ENCODE assay signal across 2 cellular contexts in genomic region chr3:63980830-63981498, GRCh38.
TF ChIP-seq lines count a peak whose summit lies in the region.

No MANE protein-coding gene starts in this region.

TF ChIP-seq in liver, 16 proteins besides CTCF, POLR2A, EP300 and RAD21 (continued from another document):
- TF ChIP-seq, protein P1, sequence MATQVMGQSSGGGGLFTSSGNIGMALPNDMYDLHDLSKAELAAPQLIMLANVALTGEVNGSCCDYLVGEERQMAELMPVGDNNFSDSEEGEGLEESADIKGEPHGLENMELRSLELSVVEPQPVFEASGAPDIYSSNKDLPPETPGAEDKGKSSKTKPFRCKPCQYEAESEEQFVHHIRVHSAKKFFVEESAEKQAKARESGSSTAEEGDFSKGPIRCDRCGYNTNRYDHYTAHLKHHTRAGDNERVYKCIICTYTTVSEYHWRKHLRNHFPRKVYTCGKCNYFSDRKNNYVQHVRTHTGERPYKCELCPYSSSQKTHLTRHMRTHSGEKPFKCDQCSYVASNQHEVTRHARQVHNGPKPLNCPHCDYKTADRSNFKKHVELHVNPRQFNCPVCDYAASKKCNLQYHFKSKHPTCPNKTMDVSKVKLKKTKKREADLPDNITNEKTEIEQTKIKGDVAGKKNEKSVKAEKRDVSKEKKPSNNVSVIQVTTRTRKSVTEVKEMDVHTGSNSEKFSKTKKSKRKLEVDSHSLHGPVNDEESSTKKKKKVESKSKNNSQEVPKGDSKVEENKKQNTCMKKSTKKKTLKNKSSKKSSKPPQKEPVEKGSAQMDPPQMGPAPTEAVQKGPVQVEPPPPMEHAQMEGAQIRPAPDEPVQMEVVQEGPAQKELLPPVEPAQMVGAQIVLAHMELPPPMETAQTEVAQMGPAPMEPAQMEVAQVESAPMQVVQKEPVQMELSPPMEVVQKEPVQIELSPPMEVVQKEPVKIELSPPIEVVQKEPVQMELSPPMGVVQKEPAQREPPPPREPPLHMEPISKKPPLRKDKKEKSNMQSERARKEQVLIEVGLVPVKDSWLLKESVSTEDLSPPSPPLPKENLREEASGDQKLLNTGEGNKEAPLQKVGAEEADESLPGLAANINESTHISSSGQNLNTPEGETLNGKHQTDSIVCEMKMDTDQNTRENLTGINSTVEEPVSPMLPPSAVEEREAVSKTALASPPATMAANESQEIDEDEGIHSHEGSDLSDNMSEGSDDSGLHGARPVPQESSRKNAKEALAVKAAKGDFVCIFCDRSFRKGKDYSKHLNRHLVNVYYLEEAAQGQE (IDR thresholded peaks at IDR 0.05), result no peak
- TF ChIP-seq RXRA (IDR thresholded peaks at IDR 0.05), result peak in 1 of 2 donors; percentile 40
- TF ChIP-seq ZBTB33 (IDR thresholded peaks at IDR 0.05), result no peak
- TF ChIP-seq GABPA (IDR thresholded peaks at IDR 0.05 in 1 of 2, conservative IDR thresholded peaks at IDR 0.05 in 1 of 2), result no peak

TF ChIP-seq in HepG2, 621 proteins besides CTCF, POLR2A, EP300 and RAD21:
- TF ChIP-seq, protein P2, sequence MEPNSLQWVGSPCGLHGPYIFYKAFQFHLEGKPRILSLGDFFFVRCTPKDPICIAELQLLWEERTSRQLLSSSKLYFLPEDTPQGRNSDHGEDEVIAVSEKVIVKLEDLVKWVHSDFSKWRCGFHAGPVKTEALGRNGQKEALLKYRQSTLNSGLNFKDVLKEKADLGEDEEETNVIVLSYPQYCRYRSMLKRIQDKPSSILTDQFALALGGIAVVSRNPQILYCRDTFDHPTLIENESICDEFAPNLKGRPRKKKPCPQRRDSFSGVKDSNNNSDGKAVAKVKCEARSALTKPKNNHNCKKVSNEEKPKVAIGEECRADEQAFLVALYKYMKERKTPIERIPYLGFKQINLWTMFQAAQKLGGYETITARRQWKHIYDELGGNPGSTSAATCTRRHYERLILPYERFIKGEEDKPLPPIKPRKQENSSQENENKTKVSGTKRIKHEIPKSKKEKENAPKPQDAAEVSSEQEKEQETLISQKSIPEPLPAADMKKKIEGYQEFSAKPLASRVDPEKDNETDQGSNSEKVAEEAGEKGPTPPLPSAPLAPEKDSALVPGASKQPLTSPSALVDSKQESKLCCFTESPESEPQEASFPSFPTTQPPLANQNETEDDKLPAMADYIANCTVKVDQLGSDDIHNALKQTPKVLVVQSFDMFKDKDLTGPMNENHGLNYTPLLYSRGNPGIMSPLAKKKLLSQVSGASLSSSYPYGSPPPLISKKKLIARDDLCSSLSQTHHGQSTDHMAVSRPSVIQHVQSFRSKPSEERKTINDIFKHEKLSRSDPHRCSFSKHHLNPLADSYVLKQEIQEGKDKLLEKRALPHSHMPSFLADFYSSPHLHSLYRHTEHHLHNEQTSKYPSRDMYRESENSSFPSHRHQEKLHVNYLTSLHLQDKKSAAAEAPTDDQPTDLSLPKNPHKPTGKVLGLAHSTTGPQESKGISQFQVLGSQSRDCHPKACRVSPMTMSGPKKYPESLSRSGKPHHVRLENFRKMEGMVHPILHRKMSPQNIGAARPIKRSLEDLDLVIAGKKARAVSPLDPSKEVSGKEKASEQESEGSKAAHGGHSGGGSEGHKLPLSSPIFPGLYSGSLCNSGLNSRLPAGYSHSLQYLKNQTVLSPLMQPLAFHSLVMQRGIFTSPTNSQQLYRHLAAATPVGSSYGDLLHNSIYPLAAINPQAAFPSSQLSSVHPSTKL (CRISPR knock-in tag; IDR thresholded peaks at IDR 0.05), result no peak
- TF ChIP-seq PBX3 (CRISPR knock-in tag; IDR thresholded peaks at IDR 0.05; ENCODE audit: borderline replicate concordance), result no peak
- no peak for TF ChIP-seq RXRA (CRISPR knock-in tag; IDR thresholded peaks at IDR 0.05)
- no peak for TF ChIP-seq ZNF224 (CRISPR knock-in tag; IDR thresholded peaks at IDR 0.05)
- TF ChIP-seq HMG20B (CRISPR knock-in tag; conservative IDR thresholded peaks at IDR 0.05), result no peak
- TF ChIP-seq ZNF232 (CRISPR knock-in tag; IDR thresholded peaks at IDR 0.05; ENCODE audit: borderline replicate concordance), result no peak
- no peak for TF ChIP-seq ZNF570 (CRISPR knock-in tag; IDR thresholded peaks at IDR 0.05; ENCODE audit: borderline replicate concordance)
- TF ChIP-seq TRAFD1 (CRISPR knock-in tag; IDR thresholded peaks at IDR 0.05; ENCODE audit: borderline replicate concordance), result no peak
- no peak for TF ChIP-seq ZNF678 (CRISPR knock-in tag; IDR thresholded peaks at IDR 0.05)
- no peak for TF ChIP-seq TCF7 (IDR thresholded peaks at IDR 0.05; ENCODE audit: low read depth)
- TF ChIP-seq IKZF1 (IDR thresholded peaks at IDR 0.05), result no peak
- TF ChIP-seq ZNF672 (CRISPR knock-in tag; IDR thresholded peaks at IDR 0.05), result no peak
- no peak for TF ChIP-seq HNF4A (CRISPR knock-in tag; IDR thresholded peaks at IDR 0.05)
- no peak for TF ChIP-seq GTF2F1 (IDR thresholded peaks at IDR 0.05; ENCODE audit: low read length)
- TF ChIP-seq RFXAP (CRISPR knock-in tag; IDR thresholded peaks at IDR 0.05; ENCODE audit: borderline replicate concordance), result no peak
- no peak for TF ChIP-seq NR1H2 (CRISPR knock-in tag; IDR thresholded peaks at IDR 0.05; ENCODE audit: borderline replicate concordance, low read depth)
- no peak for TF ChIP-seq ZKSCAN1 (IDR thresholded peaks at IDR 0.05; ENCODE audit: low read length)
- no peak for TF ChIP-seq CENPBD1 (CRISPR knock-in tag; IDR thresholded peaks at IDR 0.05; ENCODE audit: borderline replicate concordance, low read depth)
- no peak for TF ChIP-seq HOMEZ (CRISPR knock-in tag; IDR thresholded peaks at IDR 0.05; ENCODE audit: low read depth)
